In genomic region chr5:53001541-53001940, GRCh38 we compare ENCODE assay signal across 1 cellular context.
TF ChIP-seq lines count a peak whose summit lies in the region.

No MANE protein-coding gene starts in this region.

TF ChIP-seq in HepG2, 621 proteins besides CTCF, POLR2A, EP300 and RAD21 (continued from another document and continues in another):
- TF ChIP-seq AHDC1 (CRISPR knock-in tag; IDR thresholded peaks at IDR 0.05; ENCODE audit: borderline replicate concordance) (peak; percentile 66; the same call in 1 of the 2 replicates), ZHX2 (IDR thresholded peaks at IDR 0.05; ENCODE audit: low read depth) (no peak), ZHX2 (CRISPR knock-in tag; IDR thresholded peaks at IDR 0.05; ENCODE audit: borderline replicate concordance) (no peak), PRPF4 (IDR thresholded peaks at IDR 0.05; ENCODE audit: low read depth, low read length, poor library complexity, severe bottlenecking) (no peak), FOXP1 (IDR thresholded peaks at IDR 0.05) (no peak), FOXP1 (CRISPR knock-in tag; IDR thresholded peaks at IDR 0.05) (peak; percentile 39; the same call in 1 of the 2 replicates), SRSF1 (optimal IDR thresholded peaks at IDR 0.05; ENCODE audit: low read depth, low read length) (no peak), ELF1 (CRISPR knock-in tag; IDR thresholded peaks at IDR 0.05) (no peak), ZNF276 (CRISPR knock-in tag; IDR thresholded peaks at IDR 0.05; ENCODE audit: low read depth) (no peak), MXI1 (IDR thresholded peaks at IDR 0.05; ENCODE audit: borderline replicate concordance, low read depth, low read length) (0 out of 3 replicates have a peak, but pooled peaks have one; percentile 18), TARDBP (CRISPR knock-in tag; IDR thresholded peaks at IDR 0.05) (0 out of 2 replicates have a peak, but pooled peaks have one; percentile 22), RXRB (CRISPR knock-in tag; IDR thresholded peaks at IDR 0.05; ENCODE audit: borderline replicate concordance) (peak; percentile 24; the same call in 1 of the 2 replicates), ZBTB21 (CRISPR knock-in tag; IDR thresholded peaks at IDR 0.05) (no peak), ZNF607 (CRISPR knock-in tag; IDR thresholded peaks at IDR 0.05; ENCODE audit: borderline replicate concordance) (no peak), HNF1A (IDR thresholded peaks at IDR 0.05; ENCODE audit: low read depth) (0 out of 2 replicates have a peak, but pooled peaks have one; percentile 24), HNF1A (CRISPR knock-in tag; IDR thresholded peaks at IDR 0.05; ENCODE audit: borderline replicate concordance) (no peak; the same call in 1 of the 2 replicates), FOSL2 (CRISPR knock-in tag; IDR thresholded peaks at IDR 0.05) (peak; percentile 72), ARID5B (CRISPR knock-in tag; IDR thresholded peaks at IDR 0.05) (peak; percentile 93)
- TF ChIP-seq, protein P1, sequence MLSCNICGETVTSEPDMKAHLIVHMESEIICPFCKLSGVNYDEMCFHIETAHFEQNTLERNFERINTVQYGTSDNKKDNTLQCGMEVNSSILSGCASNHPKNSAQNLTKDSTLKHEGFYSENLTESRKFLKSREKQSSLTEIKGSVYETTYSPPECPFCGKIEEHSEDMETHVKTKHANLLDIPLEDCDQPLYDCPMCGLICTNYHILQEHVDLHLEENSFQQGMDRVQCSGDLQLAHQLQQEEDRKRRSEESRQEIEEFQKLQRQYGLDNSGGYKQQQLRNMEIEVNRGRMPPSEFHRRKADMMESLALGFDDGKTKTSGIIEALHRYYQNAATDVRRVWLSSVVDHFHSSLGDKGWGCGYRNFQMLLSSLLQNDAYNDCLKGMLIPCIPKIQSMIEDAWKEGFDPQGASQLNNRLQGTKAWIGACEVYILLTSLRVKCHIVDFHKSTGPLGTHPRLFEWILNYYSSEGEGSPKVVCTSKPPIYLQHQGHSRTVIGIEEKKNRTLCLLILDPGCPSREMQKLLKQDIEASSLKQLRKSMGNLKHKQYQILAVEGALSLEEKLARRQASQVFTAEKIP (CRISPR knock-in tag; IDR thresholded peaks at IDR 0.05; ENCODE audit: borderline replicate concordance) = no peak
- TF ChIP-seq, protein P2, sequence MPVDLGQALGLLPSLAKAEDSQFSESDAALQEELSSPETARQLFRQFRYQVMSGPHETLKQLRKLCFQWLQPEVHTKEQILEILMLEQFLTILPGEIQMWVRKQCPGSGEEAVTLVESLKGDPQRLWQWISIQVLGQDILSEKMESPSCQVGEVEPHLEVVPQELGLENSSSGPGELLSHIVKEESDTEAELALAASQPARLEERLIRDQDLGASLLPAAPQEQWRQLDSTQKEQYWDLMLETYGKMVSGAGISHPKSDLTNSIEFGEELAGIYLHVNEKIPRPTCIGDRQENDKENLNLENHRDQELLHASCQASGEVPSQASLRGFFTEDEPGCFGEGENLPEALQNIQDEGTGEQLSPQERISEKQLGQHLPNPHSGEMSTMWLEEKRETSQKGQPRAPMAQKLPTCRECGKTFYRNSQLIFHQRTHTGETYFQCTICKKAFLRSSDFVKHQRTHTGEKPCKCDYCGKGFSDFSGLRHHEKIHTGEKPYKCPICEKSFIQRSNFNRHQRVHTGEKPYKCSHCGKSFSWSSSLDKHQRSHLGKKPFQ (CRISPR knock-in tag; IDR thresholded peaks at IDR 0.05; ENCODE audit: insufficient replicate concordance) = no peak
- TF ChIP-seq, protein P3, sequence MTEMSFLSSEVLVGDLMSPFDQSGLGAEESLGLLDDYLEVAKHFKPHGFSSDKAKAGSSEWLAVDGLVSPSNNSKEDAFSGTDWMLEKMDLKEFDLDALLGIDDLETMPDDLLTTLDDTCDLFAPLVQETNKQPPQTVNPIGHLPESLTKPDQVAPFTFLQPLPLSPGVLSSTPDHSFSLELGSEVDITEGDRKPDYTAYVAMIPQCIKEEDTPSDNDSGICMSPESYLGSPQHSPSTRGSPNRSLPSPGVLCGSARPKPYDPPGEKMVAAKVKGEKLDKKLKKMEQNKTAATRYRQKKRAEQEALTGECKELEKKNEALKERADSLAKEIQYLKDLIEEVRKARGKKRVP (CRISPR knock-in tag; IDR thresholded peaks at IDR 0.05) = peak in 1 of 2 experiments; percentile 63; a peak in 2 of 4 replicates
- TF ChIP-seq, protein P4, sequence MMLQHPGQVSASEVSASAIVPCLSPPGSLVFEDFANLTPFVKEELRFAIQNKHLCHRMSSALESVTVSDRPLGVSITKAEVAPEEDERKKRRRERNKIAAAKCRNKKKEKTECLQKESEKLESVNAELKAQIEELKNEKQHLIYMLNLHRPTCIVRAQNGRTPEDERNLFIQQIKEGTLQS (CRISPR knock-in tag; IDR thresholded peaks at IDR 0.05) = peak; percentile 57; the same call in 1 of the 2 replicates
